Comparison of ENCODE assay signal across 8 cellular contexts in genomic region chr3:8501388-8502131, GRCh38. TPM values are rescaled to one million over a fixed set of nuclear protein-coding genes. Genes with fewer than 3 reads are reported as not detected.
DNase-seq lines count a peak whose midpoint lies in the region; ATAC-seq, FAIRE-seq and TF ChIP-seq lines count a peak whose summit lies in the region.

Gene LMCD1, plus strand, starts transcription at chr3:8501823. Its CDS starts 116 bp downstream, at chr3:8501939.

- H3K9me3 Mint-ChIP-seq in naive thymus-derived CD8-positive, alpha-beta T cell = peaks cover 0 to 3% (median 0%) of the 10 kb centered on the region in 9 donors
- H3K9me3 Mint-ChIP-seq in stimulated activated naive B cell treated with anti-CD40 and anti-IgM and Interleukin-4, amounts not matched to agents 10 μg/mL and 1 μg/mL and 100 μg/mL, for 72 hours = no peaks in the 10 kb centered on the region

- DNase-seq in D721Med (ENCODE audit: insufficient read length, low spot score) (peak; percentile 58), RPMI8226 (peak; percentile 9), fibroblast of peridontal ligament (ENCODE audit: extremely low read depth) (peak; percentile 92)
- peak; percentile 96 for DNase-seq in activated effector memory CD4-positive, alpha-beta T cell treated with anti-CD3 and anti-CD28 coated beads, Interleukin-2, amount 50 U/mL, for 16 hours
- DNase-seq in naive thymus-derived CD8-positive, alpha-beta T cell = peak; percentile 55 to 82 (median 63)
- peak; percentile 70 for DNase-seq in stimulated activated naive B cell treated with anti-CD40 and anti-IgM and Interleukin-4, amounts not matched to agents 10 μg/mL and 1 μg/mL and 100 μg/mL, for 72 hours

- POLR2A ChIA-PET in naive thymus-derived CD8-positive, alpha-beta T cell (lab: Charles Lee) = no interaction called here

- H3K4me1 ChIP-seq in HUES6 (ENCODE audit: control insufficient read depth, insufficient read depth, low read length) = peaks cover 49% of the 10 kb centered on the region

- no peaks in the 10 kb centered on the region for H3K27me3 ChIP-seq in HUES6 (ENCODE audit: control insufficient read depth, insufficient read depth, low read length)

- peaks cover 6 to 17% (median 8%) of the 10 kb centered on the region in 4 donors for H3K4me1 Mint-ChIP-seq in naive thymus-derived CD8-positive, alpha-beta T cell
- peaks cover 18 to 33% of the 10 kb centered on the region in 2 donors for H3K4me1 Mint-ChIP-seq in stimulated activated naive B cell treated with anti-CD40 and anti-IgM and Interleukin-4, amounts not matched to agents 10 μg/mL and 1 μg/mL and 100 μg/mL, for 72 hours

- peak within 1 kb of the TSS; percentile 86 for H3K27ac ChIP-seq in HUES6 (ENCODE audit: low read depth, low read length)

- peak within 1 kb of the TSS; percentile 57 for H3K4me3 ChIP-seq in HUES6 (ENCODE audit: low read depth, low read length)

- peak within 1 kb of the TSS; percentile 59 for H3K9ac ChIP-seq in HUES6 (ENCODE audit: low read length)

- H3K4me3 Mint-ChIP-seq in naive thymus-derived CD8-positive, alpha-beta T cell = peak within 1 kb of the TSS; percentile 78 to 94 (median 83)
- peak within 1 kb of the TSS; percentile 81 to 85 for H3K4me3 Mint-ChIP-seq in stimulated activated naive B cell treated with anti-CD40 and anti-IgM and Interleukin-4, amounts not matched to agents 10 μg/mL and 1 μg/mL and 100 μg/mL, for 72 hours

- peak within 1 kb of the TSS in 9 of 10 donors; percentile 9 to 93 (median 69) for H3K27ac Mint-ChIP-seq in naive thymus-derived CD8-positive, alpha-beta T cell
- H3K27ac Mint-ChIP-seq in stimulated activated naive B cell treated with anti-CD40 and anti-IgM and Interleukin-4, amounts not matched to agents 10 μg/mL and 1 μg/mL and 100 μg/mL, for 72 hours = peak within 1 kb of the TSS; percentile 69

- H3K36me3 Mint-ChIP-seq in naive thymus-derived CD8-positive, alpha-beta T cell = no peaks in the 10 kb centered on the region
- no peaks in the 10 kb centered on the region for H3K36me3 Mint-ChIP-seq in stimulated activated naive B cell treated with anti-CD40 and anti-IgM and Interleukin-4, amounts not matched to agents 10 μg/mL and 1 μg/mL and 100 μg/mL, for 72 hours

- H3K36me3 ChIP-seq in HUES6 (ENCODE audit: control insufficient read depth, insufficient read depth, low read length) = no peaks in the 10 kb centered on the region

- H3K27me3 Mint-ChIP-seq in naive thymus-derived CD8-positive, alpha-beta T cell = peaks cover 0 to 17% (median 2%) of the 10 kb centered on the region in 5 donors
- peaks cover 17 to 18% of the 10 kb centered on the region in 2 donors for H3K27me3 Mint-ChIP-seq in stimulated activated naive B cell treated with anti-CD40 and anti-IgM and Interleukin-4, amounts not matched to agents 10 μg/mL and 1 μg/mL and 100 μg/mL, for 72 hours

- ATAC-seq in GM21515 (IDR thresholded peaks at IDR 0.05; ENCODE audit: unreplicated experiment) = peak; percentile 99
- ATAC-seq in naive thymus-derived CD8-positive, alpha-beta T cell = peak; percentile 98 to 99
- peak; percentile 89 to 92 for ATAC-seq in stimulated activated naive B cell treated with anti-CD40 and anti-IgM and Interleukin-4, amounts not matched to agents 10 μg/mL and 1 μg/mL and 100 μg/mL, for 72 hours (replicated peaks)

- no peak for FAIRE-seq in D721Med (lab: Jason Lieb, UNC)

- H3K9me3 ChIP-seq in HUES6 (ENCODE audit: control insufficient read depth, insufficient read depth, low read depth, low read length) = no peaks in the 10 kb centered on the region

- TF ChIP-seq CTCF in D721Med (IDR thresholded peaks at IDR 0.05; ENCODE audit: insufficient read depth, missing control alignments) = no peak

RNA-seq across cellular contexts. Expression of gene LMCD1, which starts in this region (rescaled TPM):
- not detected for total RNA-seq in naive thymus-derived CD8-positive, alpha-beta T cell
- polyA plus RNA-seq in naive thymus-derived CD8-positive, alpha-beta T cell = 1 to 10 TPM in 1 of 3 donors, not detected in 2; 1.2 TPM

Comparison
In these comparisons a context has a peak if more than half of its experiments do, and no peak if none do; other contexts are left out.
1. Peak in every context shown above with its lines: DNase-seq, ATAC-seq, H3K4me3 ChIP-seq and H3K27ac ChIP-seq.
2. DNase-seq: peak in every context shown above with its lines; median percentile 96 in activated effector memory CD4-positive, alpha-beta T cell treated with anti-CD3 and anti-CD28 coated beads, Interleukin-2, amount 50 U/mL, for 16 hours; 92 in fibroblast of peridontal ligament; 70 in stimulated activated naive B cell treated with anti-CD40 and anti-IgM and Interleukin-4, amounts not matched to agents 10 μg/mL and 1 μg/mL and 100 μg/mL, for 72 hours; 63 in naive thymus-derived CD8-positive, alpha-beta T cell; 58 in D721Med; 9 in RPMI8226.